In the genomic region with DNA sequence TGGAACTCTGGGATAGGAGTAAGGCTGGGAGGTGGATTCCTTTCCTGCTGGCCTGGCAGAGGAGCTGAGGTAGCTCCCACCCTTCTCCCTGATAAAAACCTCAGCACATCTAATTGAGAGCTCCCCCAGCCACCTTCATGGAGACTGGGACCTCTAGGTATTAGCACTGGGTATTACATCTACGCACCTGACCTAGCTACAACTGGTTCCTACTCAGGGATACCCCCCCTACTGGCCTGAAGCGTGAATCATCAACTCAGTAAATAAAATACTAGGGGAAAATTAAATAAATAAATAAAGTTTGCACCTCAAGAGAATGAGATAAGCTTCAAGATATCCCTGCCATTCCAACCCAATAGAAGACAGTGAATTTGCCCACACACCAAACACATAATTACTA, we compare ENCODE assay signal across 1 cellular context.
TF ChIP-seq lines count a peak whose summit lies in the region.

No MANE protein-coding gene starts in this region.

TF ChIP-seq in GM12878, 131 proteins besides CTCF, POLR2A, EP300 and RAD21 (continued from another document):
- TF ChIP-seq RELA (IDR thresholded peaks at IDR 0.05; ENCODE audit: borderline replicate concordance, partially characterized antibody) (no peak), ZNF384 (IDR thresholded peaks at IDR 0.05; ENCODE audit: borderline replicate concordance, low read depth, low read length) (no peak), KLF5 (IDR thresholded peaks at IDR 0.05; ENCODE audit: partially characterized antibody) (no peak)
TF ChIP-seq in GM12878: peak in this region for 0.
